In the genomic region with DNA sequence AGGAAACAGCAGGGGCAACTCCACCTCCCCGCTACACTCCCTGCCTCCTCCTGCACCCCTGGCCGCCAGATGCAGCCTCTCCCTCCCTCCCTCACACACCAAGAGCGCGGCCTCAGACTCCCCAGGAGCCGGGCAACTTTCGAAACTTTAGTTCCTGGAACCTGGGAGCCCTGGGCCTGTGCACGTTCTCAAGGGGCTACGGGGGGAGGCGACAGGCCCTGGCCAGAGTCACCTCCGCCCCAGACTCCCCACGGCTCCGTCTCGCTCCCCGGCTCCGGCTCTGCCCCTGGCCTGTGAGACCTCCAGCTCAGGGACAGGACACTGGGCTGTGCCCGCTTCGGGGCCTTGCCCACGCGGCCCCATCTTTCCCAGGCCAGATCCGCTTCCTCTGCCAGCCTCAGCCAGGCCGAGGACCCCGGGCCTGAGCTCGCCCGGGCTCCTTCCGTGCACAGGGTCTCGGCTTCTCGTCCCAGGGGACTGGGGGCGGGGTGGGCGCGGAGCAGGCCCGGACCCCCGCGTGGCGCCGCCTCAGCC, we compare ENCODE assay signal across 8 cellular contexts. TPM values are rescaled to one million over a fixed set of nuclear protein-coding genes. Genes with fewer than 3 reads are reported as not detected.
A peak's percentile ranks its signal among the peaks of the same experiment; 100 is the strongest.
DNase-seq lines count a peak whose midpoint lies in the region; ATAC-seq and TF ChIP-seq lines count a peak whose summit lies in the region.

No MANE protein-coding gene starts in this region.

- peaks cover 5% of the 10 kb centered on the region; the same call in 1 of the 2 replicates for H3K9me3 ChIP-seq in BLaER1
- peaks cover 0 to 2% of the 10 kb centered on the region in 2 donors for H3K9me3 ChIP-seq in lung (ENCODE audit: control insufficient read depth in 2 of 2, insufficient read depth in 1 of 2, low read length in 1 of 2)

- H3K4me1 Mint-ChIP-seq in activated naive CD8-positive, alpha-beta T cell treated with anti-CD3 and anti-CD28 coated beads, Interleukin-2, amount 50 U/mL, for 24 hours: peaks cover 7% of the 10 kb centered on the region

- no peak for TF ChIP-seq CTCF in lung (IDR thresholded peaks at IDR 0.05; ENCODE audit: control extremely low read depth, extremely low read depth)

- peak overlapping the region; percentile 55 for H3K4me3 Mint-ChIP-seq in activated naive CD8-positive, alpha-beta T cell treated with anti-CD3 and anti-CD28 coated beads, Interleukin-2, amount 50 U/mL, for 24 hours

- peaks cover 27% of the 10 kb centered on the region for H4K20me1 ChIP-seq in BLaER1

- H3K4me3 ChIP-seq in BLaER1 (peak overlapping the region; percentile 77), lung (peak overlapping the region; percentile 9)

- no peak overlapping the region for H3K27ac Mint-ChIP-seq in activated naive CD8-positive, alpha-beta T cell treated with anti-CD3 and anti-CD28 coated beads, Interleukin-2, amount 50 U/mL, for 24 hours

- H3K27ac ChIP-seq in BLaER1 (peak overlapping the region; percentile 89), lung (ENCODE audit: low read depth in 1 of 2, low read length in 1 of 2) (peak overlapping the region in 1 of 2 donors; percentile 60)

- WGBS in lung, 2 donors: 1 to 11% methylated on average over 32 to 35 of the region's 35 CpGs

- peaks cover 43% of the 10 kb centered on the region for H3K27me3 ChIP-seq in BLaER1
- H3K27me3 ChIP-seq in lung (ENCODE audit: control insufficient read depth, insufficient read depth): no peaks in the 10 kb centered on the region

- H3K36me3 ChIP-seq in BLaER1 (peaks cover 13% of the 10 kb centered on the region), lung (ENCODE audit: control insufficient read depth in 2 of 2, insufficient read depth in 2 of 2, low read length in 2 of 2) (peaks cover 0 to 9% of the 10 kb centered on the region in 2 donors)

- peak overlapping the region; percentile 99 for H3K4me2 ChIP-seq in BLaER1

- H3K4me1 ChIP-seq in BLaER1: peaks cover 56% of the 10 kb centered on the region
- peaks cover 0 to 24% of the 10 kb centered on the region in 2 donors for H3K4me1 ChIP-seq in lung (ENCODE audit: control insufficient read depth in 2 of 2, insufficient read depth in 2 of 2, low read length in 2 of 2)

- no peaks in the 10 kb centered on the region for H3K9me3 Mint-ChIP-seq in activated naive CD8-positive, alpha-beta T cell treated with anti-CD3 and anti-CD28 coated beads, Interleukin-2, amount 50 U/mL, for 24 hours

- no peak for DNase-seq in activated naive CD8-positive, alpha-beta T cell treated with anti-CD3 and anti-CD28 coated beads, Interleukin-2, amount 50 U/mL, for 24 hours
- no peak for DNase-seq in lung (ENCODE audit: low spot score)
- no peak for DNase-seq in SW 1271 (lab: John Stamatoyannopoulos, UW)
- no peak for DNase-seq in occipital lobe (lab: John Stamatoyannopoulos, UW)
- DNase-seq in GOT3 (lab: John Stamatoyannopoulos, UW): no peak

- H3K36me3 Mint-ChIP-seq in activated naive CD8-positive, alpha-beta T cell treated with anti-CD3 and anti-CD28 coated beads, Interleukin-2, amount 50 U/mL, for 24 hours (ENCODE audit: low read depth): no peaks in the 10 kb centered on the region

- ATAC-seq in HG02623 (IDR thresholded peaks at IDR 0.05; ENCODE audit: unreplicated experiment) (peak; percentile 8), lung (ENCODE audit: insufficient read depth, low FRiP score) (peak; percentile 8), GM18520 (IDR thresholded peaks at IDR 0.05; ENCODE audit: unreplicated experiment) (no peak)
- peak; percentile 2 for ATAC-seq in activated naive CD8-positive, alpha-beta T cell treated with anti-CD3 and anti-CD28 coated beads, Interleukin-2, amount 50 U/mL, for 24 hours

- peak overlapping the region; percentile 82 for H3K9ac ChIP-seq in BLaER1

- H3K27me3 Mint-ChIP-seq in activated naive CD8-positive, alpha-beta T cell treated with anti-CD3 and anti-CD28 coated beads, Interleukin-2, amount 50 U/mL, for 24 hours: peaks cover 31% of the 10 kb centered on the region

RNA-seq across cellular contexts. Expression of a gene that starts 5.5 kb away (rescaled TPM):
- 10 to 100 TPM in 1 of 2 donors, under 1 TPM in 1; 0.94 to 24.7 TPM for total RNA-seq in lung
- polyA plus RNA-seq in lung: 10 to 100 TPM; 10.2 to 15.0 TPM
- total RNA-seq in occipital lobe: not detected
